Comparison of ENCODE assay signal across 26 cellular contexts in the genomic region with DNA sequence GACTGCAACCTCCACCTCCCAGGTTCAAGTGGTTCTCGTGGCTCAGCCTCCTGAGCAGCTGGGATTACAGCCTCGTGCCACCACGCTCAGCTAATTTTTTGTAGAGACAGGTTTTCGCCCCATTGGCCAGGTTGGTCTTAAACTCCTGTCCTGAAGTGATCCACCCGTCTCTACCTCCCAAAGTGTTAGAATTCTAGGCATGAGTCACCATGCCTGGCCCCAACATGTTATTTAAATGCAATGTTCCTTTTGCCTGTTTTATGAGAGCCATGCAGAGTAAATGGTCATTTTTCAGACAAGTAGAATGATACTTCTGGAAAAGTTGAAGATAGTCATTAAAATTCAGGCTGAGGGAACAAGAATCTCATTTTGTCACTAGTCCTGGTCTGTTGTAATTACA.
"Had no signal": no experiment of that assay in that cellular context is flagged by ENCODE, and none has a peak within 500 bp of the region (broad histone marks: within the 10 kb centered on the region; RNA-seq: fewer than 3 reads in every experiment).

No MANE protein-coding gene starts in this region.

- H3K27ac ChIP-seq: WERI-Rb-1 had no signal

- H3K36me3 ChIP-seq: cardiac muscle cell, WERI-Rb-1 had no signal

- DNase-seq: activated CD4-positive, alpha-beta memory T cell treated with anti-CD3 and anti-CD28 coated beads, Interleukin-2, amount 10 ng/mL, durations not matched to agents 7 days and 5 days; activated CD4-positive, alpha-beta T cell treated with anti-CD3 and anti-CD28 coated beads for 1 hour; activated CD4-positive, alpha-beta T cell treated with anti-CD3 and anti-CD28 coated beads for 48 hours; activated CD4-positive, CD25-positive, alpha-beta regulatory T cell; activated CD8-positive, alpha-beta memory T cell treated with anti-CD3 and anti-CD28 coated beads for 24 hours; activated CD8-positive, alpha-beta memory T cell treated with anti-CD3 and anti-CD28 coated beads, Interleukin-2, amount 10 ng/mL, durations not matched to agents 7 days and 5 days; activated CD8-positive, alpha-beta memory T cell treated with anti-CD3 and anti-CD28 coated beads, Interleukin-2, amount 50 U/mL, for 48 hours; activated effector memory CD4-positive, alpha-beta T cell treated with Interleukin-2 at 50 U/mL for 16 hours; activated naive CD4-positive, alpha-beta T cell treated with anti-CD3 and anti-CD28 coated beads, Interleukin-2, amount 10 ng/mL, durations not matched to agents 7 days and 5 days; activated naive CD8-positive, alpha-beta T cell treated with anti-CD3 and anti-CD28 coated beads, Interleukin-2, amount 50 U/mL, for 24 hours; activated T-cell treated with anti-CD3 and anti-CD28 coated beads, Interleukin-2, amount 50 U/mL, for 48 hours; anterior cingulate cortex; NCI-H1105; NCI-H1417 treated with DMSO at 0.1 percent for 48 hours; NCI-H1930; NCI-H2081 treated with DMSO at 0.1 percent for 48 hours; NCI-H446 treated with DMSO at 0.1 percent for 48 hours; NCI-H524; NCI-H69; NCI-H82; SIG-M5; T-cell; T-helper 2 cell; T-helper 9 cell; WERI-Rb-1 had no signal

- H3K4me3 ChIP-seq: cardiac muscle cell had no signal

- ATAC-seq: activated CD8-positive, alpha-beta memory T cell treated with anti-CD3 and anti-CD28 coated beads, Interleukin-2, amount 10 ng/mL, durations not matched to agents 7 days and 5 days; activated naive CD8-positive, alpha-beta T cell treated with anti-CD3 and anti-CD28 coated beads, Interleukin-2, amount 50 U/mL, for 24 hours; T-cell had no signal

- H3K27me3 ChIP-seq: cardiac muscle cell had no signal
